In the genomic region with DNA sequence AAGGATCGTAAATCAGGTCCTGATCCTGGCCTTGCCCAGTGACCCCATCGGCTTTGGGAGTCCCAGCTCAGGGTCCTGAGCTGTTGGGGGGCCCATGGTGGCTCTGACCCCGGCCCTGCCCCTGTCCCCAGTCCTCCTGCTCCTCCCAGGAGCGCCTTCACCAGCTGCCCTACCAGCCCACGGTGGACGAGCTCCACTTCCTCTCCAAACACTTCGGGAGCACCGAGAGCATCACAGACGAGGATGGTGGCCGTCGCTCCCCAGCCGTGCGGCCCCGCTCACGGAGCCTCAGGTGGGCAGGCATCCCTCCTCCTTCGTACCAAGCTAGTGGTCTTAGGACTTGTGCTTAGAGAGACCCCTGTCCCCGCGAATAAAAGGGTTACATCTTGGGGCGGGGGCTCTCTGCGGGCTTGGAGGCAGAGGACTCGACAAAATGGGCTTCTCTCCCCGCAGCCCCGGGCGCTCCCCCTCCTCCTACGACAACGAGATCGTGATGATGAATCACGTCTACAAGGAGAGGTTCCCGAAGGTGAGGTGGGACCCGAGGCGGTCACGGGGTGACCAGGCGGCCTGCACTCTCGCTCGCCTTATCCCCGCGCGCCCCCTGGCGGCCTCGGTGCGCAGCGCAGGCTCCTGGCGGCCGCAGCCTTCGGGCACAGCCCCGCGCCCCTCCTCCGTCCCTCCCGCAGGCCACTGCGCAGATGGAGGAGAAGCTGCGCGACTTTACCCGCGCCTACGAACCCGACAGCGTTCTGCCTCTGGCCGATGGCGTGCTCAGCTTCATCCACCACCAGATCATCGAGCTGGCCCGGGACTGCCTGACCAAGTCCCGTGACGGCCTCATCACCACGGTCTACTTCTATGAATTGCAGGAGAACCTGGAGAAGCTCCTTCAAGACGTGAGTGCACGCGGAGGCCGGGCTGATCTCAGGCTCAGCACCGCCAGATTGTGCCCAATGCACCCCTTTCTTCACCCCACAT, we compare ENCODE assay signal across 1 cellular context.
A peak's percentile ranks its signal among the peaks of the same experiment; 100 is the strongest.
TF ChIP-seq lines count a peak whose summit lies in the region.

No MANE protein-coding gene starts in this region.

TF ChIP-seq in SK-N-SH, 30 proteins besides CTCF, POLR2A, EP300 and RAD21:
- TF ChIP-seq SMC3 (IDR thresholded peaks at IDR 0.05; ENCODE audit: low read depth, low read length) (peak; percentile 77), PBX3 (IDR thresholded peaks at IDR 0.05) (no peak), MXI1 (IDR thresholded peaks at IDR 0.05; ENCODE audit: low read depth, low read length) (peak; percentile 55), NRF1 (IDR thresholded peaks at IDR 0.05; ENCODE audit: low read depth, low read length) (peak; percentile 45; the same call in 1 of the 2 replicates)
